ENCODE assay signal across 26 cellular contexts in genomic region chr2:145228506-145228905, GRCh38.
DNase-seq lines count a peak whose midpoint lies in the region; ATAC-seq and TF ChIP-seq lines count a peak whose summit lies in the region.
"Had no signal": no experiment of that assay in that cellular context is flagged by ENCODE, and none has a peak within 500 bp of the region (broad histone marks: within the 10 kb centered on the region; RNA-seq: fewer than 3 reads in every experiment).

No MANE protein-coding gene starts in this region.

- H3K27me3 Mint-ChIP-seq in H9 (ENCODE audit: low read depth), result no peaks in the 10 kb centered on the region
- no peaks in the 10 kb centered on the region for H3K27me3 Mint-ChIP-seq in T-helper 2 cell treated with Interferon-gamma antibody and Interleukin-4, amounts not matched to agents 5 μg/mL and 100 μg/mL, for 36 hours (ENCODE audit: low read depth)
- H3K27me3 Mint-ChIP-seq: progenitor cell of endocrine pancreas had no signal

- no peak overlapping the region for H3K27ac Mint-ChIP-seq in H9
- H3K27ac Mint-ChIP-seq in T-helper 2 cell treated with Interferon-gamma antibody and Interleukin-4, amounts not matched to agents 5 μg/mL and 100 μg/mL, for 36 hours, result no peak overlapping the region
- H3K27ac Mint-ChIP-seq: progenitor cell of endocrine pancreas had no signal

- DNase-seq in AG20443 (ENCODE audit: low spot score) (peak; percentile 39), H9 (no peak), cardiac fibroblast (ENCODE audit: low read depth in 2 of 2) (peak; percentile 11 to 16), myocyte (ENCODE audit: low read depth) (peak; percentile 10), NCI-H2196 (lab: John Stamatoyannopoulos, UW; ENCODE audit: unreplicated experiment) (no peak), OCI-M1 (lab: John Stamatoyannopoulos, UW) (no peak)
- no peak for DNase-seq in T-helper 2 cell treated with Interferon-gamma antibody and Interleukin-4, amounts not matched to agents 5 μg/mL and 100 μg/mL, for 36 hours (ENCODE audit: low spot score)
- DNase-seq: activated CD8-positive, alpha-beta memory T cell treated with anti-CD3 and anti-CD28 coated beads, Interleukin-2, amount 50 U/mL, for 48 hours; activated gamma-delta T cell treated with Interleukin-2 at 50 U/mL for 16 hours; caudate nucleus; DMS79 treated with DMSO at 0.1 percent for 48 hours; dorsolateral prefrontal cortex; left cardiac atrium; midbrain; NCI-H1417; NCI-H526 treated with DMSO at 0.1 percent for 48 hours; SHP77 treated with DMSO at 0.1 percent for 48 hours; small intestine; stimulated activated CD4-positive, alpha-beta T cell treated with anti-CD3 and anti-CD28 coated beads, Interleukin-2, amount 100 ng/mL, for 48 hours; stimulated activated naive CD8-positive, alpha-beta T cell treated with anti-CD3 and anti-CD28 coated beads, Interleukin-15, Interleukin-2, amounts not matched to agents 100 U/mL and 50 U/mL, for 24 hours; T-helper 1 cell; trophoblast cell had no signal

- no peaks in the 10 kb centered on the region for H3K9me3 Mint-ChIP-seq in H9
- H3K9me3 Mint-ChIP-seq in T-helper 2 cell treated with Interferon-gamma antibody and Interleukin-4, amounts not matched to agents 5 μg/mL and 100 μg/mL, for 36 hours, result no peaks in the 10 kb centered on the region
- H3K9me3 Mint-ChIP-seq: nephron had no signal

- H3K14ac ChIP-seq in H9 (ENCODE audit: insufficient read depth, low read length), result no peak overlapping the region

- no peaks in the 10 kb centered on the region for H3K9me3 ChIP-seq in H9 (ENCODE audit: control insufficient read depth, low read depth, low read length)
- H3K9me3 ChIP-seq: adrenal gland had no signal

- 0 out of 2 replicates have a peak overlapping the region, but pooled peaks have one; percentile 31 for H2BK15ac ChIP-seq in H9 (ENCODE audit: low read depth, low read length)

- H2BK120ac ChIP-seq in H9 (ENCODE audit: low read depth, low read length, poor library complexity, severe bottlenecking), result no peak overlapping the region

- TF ChIP-seq CTCF in H9 (conservative IDR thresholded peaks at IDR 0.05) (no peak), cardiac fibroblast (IDR thresholded peaks at IDR 0.05; ENCODE audit: low read depth, low read length) (no peak)

- no peak for ATAC-seq in HG03196 (IDR thresholded peaks at IDR 0.05; ENCODE audit: unreplicated experiment)
- ATAC-seq: stimulated activated naive CD8-positive, alpha-beta T cell treated with anti-CD3 and anti-CD28 coated beads, Interleukin-15, Interleukin-2, amounts not matched to agents 100 U/mL and 50 U/mL, for 24 hours had no signal

- no peaks in the 10 kb centered on the region for H3K27me3 ChIP-seq in H9 (ENCODE audit: insufficient read depth, low read length)
- H3K27me3 ChIP-seq: adrenal gland, dorsolateral prefrontal cortex had no signal

- H3K23me2 ChIP-seq in H9 (ENCODE audit: insufficient read length, low read depth, low read length, poor library complexity, severe bottlenecking), result no peaks in the 10 kb centered on the region

- no peak overlapping the region for H3K18ac ChIP-seq in H9 (ENCODE audit: insufficient read length, low read depth, low read length)

- peaks cover 0 to 5% (median 0%) of the 10 kb centered on the region in 3 experiments; a peak in 1 of 7 replicates for H3K36me3 Mint-ChIP-seq in H9 (ENCODE audit: insufficient read depth in 1 of 3, low read depth in 3 of 3)
- no peaks in the 10 kb centered on the region for H3K36me3 Mint-ChIP-seq in T-helper 2 cell treated with Interferon-gamma antibody and Interleukin-4, amounts not matched to agents 5 μg/mL and 100 μg/mL, for 36 hours (ENCODE audit: low read depth)

- no peaks in the 10 kb centered on the region for H4K20me1 ChIP-seq in H9 (ENCODE audit: control insufficient read depth, insufficient read depth, insufficient read length)

- H3K79me1 ChIP-seq in H9 (ENCODE audit: insufficient read depth, low read depth, low read length, poor library complexity, severe bottlenecking), result no peaks in the 10 kb centered on the region

- H2AK5ac ChIP-seq in H9 (ENCODE audit: insufficient read length, low read length), result no peak overlapping the region

- H2AFZ ChIP-seq in H9 (ENCODE audit: low read length), result no peak overlapping the region

- H3K4me3 ChIP-seq in cardiac fibroblast (replicated peaks in 1 of 2; ENCODE audit: low read depth in 2 of 2, low read length in 2 of 2), result no peak overlapping the region
- H3K4me3 ChIP-seq: adrenal gland, dorsolateral prefrontal cortex had no signal

- no peak overlapping the region for H2BK12ac ChIP-seq in H9 (ENCODE audit: insufficient read length, low read depth, low read length)

- H3T11ph ChIP-seq in H9 (ENCODE audit: low read length), result no peak overlapping the region

- H4K91ac ChIP-seq in H9 (ENCODE audit: insufficient read length, low read depth, low read length), result no peak overlapping the region

- no peak overlapping the region for H3K56ac ChIP-seq in H9 (ENCODE audit: insufficient read length, low read depth, low read length)

- no peaks in the 10 kb centered on the region for H3K4me1 ChIP-seq in H9 (ENCODE audit: insufficient read depth, low read length)

- H3K23ac ChIP-seq in H9 (ENCODE audit: insufficient read length, low read depth, low read length), result no peak overlapping the region

- no CpG with 5 or more reads among the region's 5 CpGs for WGBS in H9 (ENCODE audit: extremely low coverage, insufficient read length, low lambda C conversion rate)

- H3K27ac ChIP-seq in H9 (ENCODE audit: insufficient read length, low read depth, low read length), result no peak overlapping the region
- H3K27ac ChIP-seq: adrenal gland, dorsolateral prefrontal cortex had no signal

- H3K9ac ChIP-seq in H9 (ENCODE audit: extremely low read depth, insufficient read length, low read length), result no peak overlapping the region

- no peak overlapping the region for H3K4ac ChIP-seq in H9 (ENCODE audit: low read depth, low read length)

- no peak overlapping the region for H2BK20ac ChIP-seq in H9 (ENCODE audit: low read depth, low read length, poor library complexity, severe bottlenecking)

- no peak overlapping the region for H4K5ac ChIP-seq in H9 (ENCODE audit: insufficient read length, low read depth, low read length)

- no peak overlapping the region for H4K8ac ChIP-seq in H9 (replicated peaks; ENCODE audit: insufficient read length, low read depth, low read length)

- no peak overlapping the region for H2BK5ac ChIP-seq in H9 (ENCODE audit: insufficient read length, low read length)

- H3K4me1 Mint-ChIP-seq in H9, result no peaks in the 10 kb centered on the region
- no peaks in the 10 kb centered on the region for H3K4me1 Mint-ChIP-seq in T-helper 2 cell treated with Interferon-gamma antibody and Interleukin-4, amounts not matched to agents 5 μg/mL and 100 μg/mL, for 36 hours (ENCODE audit: low read depth)

- no peak overlapping the region for H3K4me2 ChIP-seq in H9 (ENCODE audit: insufficient read depth, insufficient read length, low read length)

- no peak overlapping the region for H3K4me3 Mint-ChIP-seq in H9
- H3K4me3 Mint-ChIP-seq in T-helper 2 cell treated with Interferon-gamma antibody and Interleukin-4, amounts not matched to agents 5 μg/mL and 100 μg/mL, for 36 hours, result no peak overlapping the region
- H3K4me3 Mint-ChIP-seq: nephron had no signal

- no peaks in the 10 kb centered on the region for H3K79me2 ChIP-seq in H9 (ENCODE audit: insufficient read depth, low read length)

Comparison
In these comparisons a context has a peak if more than half of its experiments do, and no peak if none do; other contexts are left out.
1. DNase-seq: peak in AG20443 (single experiment), cardiac fibroblast (2 of 2) and myocyte (single experiment); none in H9 (single experiment), T-helper 2 cell treated with Interferon-gamma antibody and Interleukin-4, amounts not matched to agents 5 μg/mL and 100 μg/mL, for 36 hours (single experiment), NCI-H2196 (single experiment) and OCI-M1 (single experiment).